ENCODE assay signal across 23 cellular contexts in genomic region chr1:47703161-47703825, GRCh38.
DNase-seq lines count a peak whose midpoint lies in the region; ATAC-seq and TF ChIP-seq lines count a peak whose summit lies in the region.
"Had no signal": no experiment of that assay in that cellular context is flagged by ENCODE, and none has a peak within 500 bp of the region (broad histone marks: within the 10 kb centered on the region; RNA-seq: fewer than 3 reads in every experiment).

No MANE protein-coding gene starts in this region.

- H3K4me3 ChIP-seq in coronary artery, result peak overlapping the region; percentile 18
- H3K4me3 ChIP-seq in neuronal stem cell (ENCODE audit: low read length in 2 of 2), result no peak overlapping the region
- H3K4me3 ChIP-seq: BLaER1 treated with 17β-estradiol and CSF1 and Interleukin-3, amounts not matched to agents 10 nM and 100 nM; right lobe of liver; thyroid gland had no signal

- H3K4me3 Mint-ChIP-seq in stimulated activated naive B cell treated with anti-CD40 and anti-IgM and Interleukin-4, amounts not matched to agents 10 μg/mL and 1 μg/mL and 100 μg/mL, for 72 hours, result no peak overlapping the region
- H3K4me3 Mint-ChIP-seq: stimulated activated memory B cell treated with anti-CD40 and anti-IgM and Interleukin-4, amounts not matched to agents 10 μg/mL and 1 μg/mL and 100 μg/mL, for 72 hours had no signal

- H3K14ac ChIP-seq in neuronal stem cell (ENCODE audit: low read length), result peak overlapping the region; percentile 51

- peaks cover 22 to 31% of the 10 kb centered on the region in 2 donors for H3K27me3 Mint-ChIP-seq in stimulated activated naive B cell treated with anti-CD40 and anti-IgM and Interleukin-4, amounts not matched to agents 10 μg/mL and 1 μg/mL and 100 μg/mL, for 72 hours

- peak in 2 of 3 experiments; percentile 58 to 86 for DNase-seq in NCI-H1417 (lab: John Stamatoyannopoulos, UW)
- DNase-seq in NCI-H1417 treated with DMSO at 0.1 percent for 48 hours (lab: John Stamatoyannopoulos, UW), result no peak
- DNase-seq in coronary artery (ENCODE audit: low spot score), result peak; percentile 82
- DNase-seq in neuronal stem cell (ENCODE audit: low spot score), result no peak
- no peak for DNase-seq in stimulated activated naive B cell treated with anti-CD40 and anti-IgM and Interleukin-4, amounts not matched to agents 10 μg/mL and 1 μg/mL and 100 μg/mL, for 72 hours
- DNase-seq in NCI-H1436 (lab: John Stamatoyannopoulos, UW), result no peak
- DNase-seq in NCI-H1694 treated with DMSO at 0.1 percent for 48 hours (lab: John Stamatoyannopoulos, UW), result no peak
- DNase-seq: activated CD4-positive, alpha-beta T cell treated with anti-CD3 and anti-CD28 coated beads for 48 hours; activated CD8-positive, alpha-beta memory T cell treated with anti-CD3 and anti-CD28 coated beads, Interleukin-2, amount 50 U/mL, for 4 hours; activated effector memory CD4-positive, alpha-beta T cell treated with Interleukin-2 at 50 U/mL for 16 hours; caudate nucleus; GDM1; left ventricle myocardium superior; NCI-H2029 treated with DMSO at 0.1 percent for 48 hours; NCI-H510A; right lobe of liver; T-helper 1 cell; thyroid gland had no signal

- no CpG with 5 or more reads among the region's 9 CpGs for WGBS in neuronal stem cell (ENCODE audit: extremely low coverage in 2 of 2, insufficient read length in 2 of 2, insufficient replicate concordance in 1 of 2), 2 donors

- H2BK120ac ChIP-seq in neuronal stem cell (ENCODE audit: low read depth, low read length), result no peak overlapping the region

- H3K36me3 Mint-ChIP-seq in stimulated activated naive B cell treated with anti-CD40 and anti-IgM and Interleukin-4, amounts not matched to agents 10 μg/mL and 1 μg/mL and 100 μg/mL, for 72 hours, result no peaks in the 10 kb centered on the region
- H3K36me3 Mint-ChIP-seq: stimulated activated memory B cell treated with anti-CD40 and anti-IgM and Interleukin-4, amounts not matched to agents 10 μg/mL and 1 μg/mL and 100 μg/mL, for 72 hours had no signal

- no peak overlapping the region for H3K4me2 ChIP-seq in neuronal stem cell (ENCODE audit: insufficient read depth, low read length, poor library complexity, severe bottlenecking)
- H3K4me2 ChIP-seq: BLaER1 treated with 17β-estradiol and CSF1 and Interleukin-3, amounts not matched to agents 10 nM and 100 nM had no signal

- no peaks in the 10 kb centered on the region for H3K9me3 ChIP-seq in neuronal stem cell (replicated peaks in 1 of 2; ENCODE audit: control insufficient read depth in 2 of 2, insufficient read depth in 1 of 2, low read depth in 1 of 2, low read length in 2 of 2)
- H3K9me3 ChIP-seq: BLaER1 treated with 17β-estradiol and CSF1 and Interleukin-3, amounts not matched to agents 10 nM and 100 nM; right lobe of liver; thyroid gland had no signal

- no peaks in the 10 kb centered on the region for H3K36me3 ChIP-seq in neuronal stem cell (replicated peaks in 1 of 2; ENCODE audit: control insufficient read depth in 2 of 2, insufficient read depth in 2 of 2, low read length in 2 of 2)
- H3K36me3 ChIP-seq: BLaER1 treated with 17β-estradiol and CSF1 and Interleukin-3, amounts not matched to agents 10 nM and 100 nM; right lobe of liver; thyroid gland had no signal

- H2AFZ ChIP-seq in neuronal stem cell (ENCODE audit: low read length), result no peak overlapping the region

- no peaks in the 10 kb centered on the region for H3K9me3 Mint-ChIP-seq in stimulated activated naive B cell treated with anti-CD40 and anti-IgM and Interleukin-4, amounts not matched to agents 10 μg/mL and 1 μg/mL and 100 μg/mL, for 72 hours
- H3K9me3 Mint-ChIP-seq: stimulated activated memory B cell treated with anti-CD40 and anti-IgM and Interleukin-4, amounts not matched to agents 10 μg/mL and 1 μg/mL and 100 μg/mL, for 72 hours had no signal

- H2BK5ac ChIP-seq in neuronal stem cell (ENCODE audit: low read length), result no peak overlapping the region

- no peak overlapping the region for H3K9ac ChIP-seq in neuronal stem cell (ENCODE audit: low read depth, low read length, poor library complexity)
- H3K9ac ChIP-seq: BLaER1 treated with 17β-estradiol and CSF1 and Interleukin-3, amounts not matched to agents 10 nM and 100 nM had no signal

- no peak for ATAC-seq in GM21423 (IDR thresholded peaks at IDR 0.05; ENCODE audit: unreplicated experiment)
- ATAC-seq in stimulated activated naive B cell treated with anti-CD40 and anti-IgM and Interleukin-4, amounts not matched to agents 10 μg/mL and 1 μg/mL and 100 μg/mL, for 72 hours (replicated peaks), result no peak
- ATAC-seq: left ventricle myocardium superior; right lobe of liver; Right ventricle myocardium inferior; stimulated activated memory B cell treated with anti-CD40 and anti-IgM and Interleukin-4, amounts not matched to agents 10 μg/mL and 1 μg/mL and 100 μg/mL, for 72 hours had no signal

- peak overlapping the region; percentile 42 for H2BK15ac ChIP-seq in neuronal stem cell (ENCODE audit: low read length)

- H3K79me1 ChIP-seq in neuronal stem cell (ENCODE audit: low read depth, low read length), result no peaks in the 10 kb centered on the region

- H4K8ac ChIP-seq in neuronal stem cell (ENCODE audit: low read depth, low read length), result no peak overlapping the region

- no peak overlapping the region for H3K23ac ChIP-seq in neuronal stem cell (ENCODE audit: low read depth, low read length, poor library complexity)

- H3K4me1 Mint-ChIP-seq in stimulated activated naive B cell treated with anti-CD40 and anti-IgM and Interleukin-4, amounts not matched to agents 10 μg/mL and 1 μg/mL and 100 μg/mL, for 72 hours, result peaks cover 2 to 5% of the 10 kb centered on the region in 2 donors

- H3K4ac ChIP-seq in neuronal stem cell (ENCODE audit: low read length), result no peak overlapping the region

- H2BK12ac ChIP-seq in neuronal stem cell (ENCODE audit: low read length), result no peak overlapping the region

- H3K27ac ChIP-seq in coronary artery (peak overlapping the region; percentile 59 to 78), neuronal stem cell (replicated peaks; ENCODE audit: low read length) (no peak overlapping the region)
- H3K27ac ChIP-seq: 22Rv1; BLaER1 treated with 17β-estradiol and CSF1 and Interleukin-3, amounts not matched to agents 10 nM and 100 nM; right lobe of liver; thyroid gland had no signal

- TF ChIP-seq CTCF in coronary artery (IDR thresholded peaks at IDR 0.05), result no peak

- no peak overlapping the region for H3K27ac Mint-ChIP-seq in stimulated activated naive B cell treated with anti-CD40 and anti-IgM and Interleukin-4, amounts not matched to agents 10 μg/mL and 1 μg/mL and 100 μg/mL, for 72 hours
- H3K27ac Mint-ChIP-seq: stimulated activated memory B cell treated with anti-CD40 and anti-IgM and Interleukin-4, amounts not matched to agents 10 μg/mL and 1 μg/mL and 100 μg/mL, for 72 hours had no signal

- H4K91ac ChIP-seq in neuronal stem cell (ENCODE audit: low read depth, low read length, poor library complexity), result no peak overlapping the region

- peaks cover 0 to 56% (median 13%) of the 10 kb centered on the region in 3 experiments for H3K27me3 ChIP-seq in neuronal stem cell (ENCODE audit: control insufficient read depth in 3 of 3, insufficient read depth in 3 of 3, low read depth in 1 of 3, low read length in 3 of 3)
- H3K27me3 ChIP-seq: right lobe of liver, thyroid gland had no signal

- H3K4me1 ChIP-seq in neuronal stem cell (ENCODE audit: control insufficient read depth in 2 of 2, insufficient read depth in 1 of 2, low read depth in 1 of 2, low read length in 2 of 2), result peaks cover 0 to 10% of the 10 kb centered on the region in 2 donors
- H3K4me1 ChIP-seq: right lobe of liver, thyroid gland had no signal

- no peak overlapping the region for H3K18ac ChIP-seq in neuronal stem cell (ENCODE audit: low read length)

- peak overlapping the region; percentile 14 for H2AK5ac ChIP-seq in neuronal stem cell (ENCODE audit: low read depth, low read length)

Comparison
In these comparisons a context has a peak if more than half of its experiments do, and no peak if none do; other contexts are left out.
1. DNase-seq: peak in NCI-H1417 (2 of 3) and coronary artery (single experiment); none in NCI-H1417 treated with DMSO at 0.1 percent for 48 hours (single experiment), neuronal stem cell (single experiment), stimulated activated naive B cell treated with anti-CD40 and anti-IgM and Interleukin-4, amounts not matched to agents 10 μg/mL and 1 μg/mL and 100 μg/mL, for 72 hours (single experiment), NCI-H1436 (single experiment) and NCI-H1694 treated with DMSO at 0.1 percent for 48 hours (single experiment).